In genomic region chr9:97696823-97697601, GRCh38 we compare ENCODE assay signal across 8 cellular contexts. TPM values are rescaled to one million over a fixed set of nuclear protein-coding genes. Genes with fewer than 3 reads are reported as not detected.
DNase-seq lines count a peak whose midpoint lies in the region; ATAC-seq and TF ChIP-seq lines count a peak whose summit lies in the region.

XPA (minus strand) TSS chr9:97697340; CDS start chr9:97697292, 48 bp downstream.

- peak within 1 kb of the TSS; percentile 85 to 92 (median 90) for H3K27ac Mint-ChIP-seq in CD14-positive monocyte
- peak within 1 kb of the TSS; percentile 95 for H3K27ac Mint-ChIP-seq in dendritic cell treated with granulocyte-macrophage colony-stimulating factor and Interleukin-4, amounts not matched to agents 40 ng/mL and 50 ng/mL, for 4 days

- H3K9me3 Mint-ChIP-seq in CD14-positive monocyte = no peaks in the 10 kb centered on the region
- no peaks in the 10 kb centered on the region for H3K9me3 Mint-ChIP-seq in dendritic cell treated with granulocyte-macrophage colony-stimulating factor and Interleukin-4, amounts not matched to agents 40 ng/mL and 50 ng/mL, for 4 days

- peak within 1 kb of the TSS; percentile 56 to 92 (median 82) for H3K4me3 ChIP-seq in liver (ENCODE audit: low read depth in 1 of 3, low read length in 3 of 3)

- peaks cover 0 to 3% (median 0%) of the 10 kb centered on the region in 4 donors for H3K36me3 ChIP-seq in liver (ENCODE audit: control insufficient read depth in 4 of 4, insufficient read depth in 3 of 4, low read depth in 1 of 4, low read length in 3 of 4)

- under 1% methylated on average over 80 of the region's 80 CpGs for WGBS in liver

- peak within 1 kb of the TSS; percentile 63 to 98 for H3K9ac ChIP-seq in liver (ENCODE audit: low read depth in 1 of 2, low read length in 2 of 2)

- intact Hi-C loops in CD14-positive monocyte (cut with micrococcal nuclease) = loop anchor here in 1 of 2 donors (10.0 kb wide), 1 partner anchor 62 kb away; the partner anchor contains the start of genes NCBP1 and TSTD2
- intact Hi-C loops in dendritic cell treated with granulocyte-macrophage colony-stimulating factor and Interleukin-4, amounts not matched to agents 40 ng/mL and 50 ng/mL, for 4 days (cut with micrococcal nuclease) = loop anchor here (5.0 kb wide), 3 partner anchors 225 to 360 kb away; partner anchors contain the start of genes ANP32B, NANS and TRMO

- TF ChIP-seq CTCF in CD14-positive monocyte (IDR thresholded peaks at IDR 0.05) = no peak
- peak; percentile 3 for TF ChIP-seq CTCF in liver (IDR thresholded peaks at IDR 0.05; ENCODE audit: low read depth, low read length, missing input control)

- H3K4me1 ChIP-seq in liver (ENCODE audit: control insufficient read depth in 4 of 4, insufficient read depth in 4 of 4, low read length in 3 of 4) = peaks cover 5 to 29% (median 28%) of the 10 kb centered on the region in 4 donors

- H3K9me3 ChIP-seq in liver (ENCODE audit: control insufficient read depth in 4 of 4, low read length in 3 of 4) = no peaks in the 10 kb centered on the region

- TF ChIP-seq RAD21 in liver (IDR thresholded peaks at IDR 0.05) = peak in 1 of 2 donors; percentile 5

- H3K4me3 Mint-ChIP-seq in CD14-positive monocyte = peak within 1 kb of the TSS; percentile 90 to 95
- peak within 1 kb of the TSS; percentile 91 for H3K4me3 Mint-ChIP-seq in dendritic cell treated with granulocyte-macrophage colony-stimulating factor and Interleukin-4, amounts not matched to agents 40 ng/mL and 50 ng/mL, for 4 days

- H3K27me3 Mint-ChIP-seq in CD14-positive monocyte (ENCODE audit: low read depth in 3 of 3) = peaks cover 10 to 18% (median 14%) of the 10 kb centered on the region in 3 donors
- H3K27me3 Mint-ChIP-seq in dendritic cell treated with granulocyte-macrophage colony-stimulating factor and Interleukin-4, amounts not matched to agents 40 ng/mL and 50 ng/mL, for 4 days = peaks cover 23% of the 10 kb centered on the region

- peaks cover 51% of the 10 kb centered on the region for H3K4me1 Mint-ChIP-seq in CD14-positive monocyte
- H3K4me1 Mint-ChIP-seq in dendritic cell treated with granulocyte-macrophage colony-stimulating factor and Interleukin-4, amounts not matched to agents 40 ng/mL and 50 ng/mL, for 4 days (ENCODE audit: low read depth) = peaks cover 48% of the 10 kb centered on the region

- H3K36me3 Mint-ChIP-seq in CD14-positive monocyte = peaks cover 12 to 16% of the 10 kb centered on the region in 2 donors
- H3K36me3 Mint-ChIP-seq in dendritic cell treated with granulocyte-macrophage colony-stimulating factor and Interleukin-4, amounts not matched to agents 40 ng/mL and 50 ng/mL, for 4 days (ENCODE audit: low read depth) = peaks cover 29% of the 10 kb centered on the region

- ATAC-seq in GM19372 (IDR thresholded peaks at IDR 0.05; ENCODE audit: low read depth, unreplicated experiment) (peak; percentile 91), HG03521 (IDR thresholded peaks at IDR 0.05; ENCODE audit: unreplicated experiment) (peak; percentile 94)

- H3K27ac ChIP-seq in liver (ENCODE audit: low read depth in 1 of 2, low read length in 2 of 2) = peak within 1 kb of the TSS; percentile 86 to 91

- peak; percentile 94 for DNase-seq in CD14-positive monocyte (ENCODE audit: low spot score)
- DNase-seq in NCI-H748 (lab: John Stamatoyannopoulos, UW; ENCODE audit: unreplicated experiment) = peak; percentile 97
- DNase-seq in activated CD4-positive, alpha-beta T cell treated with anti-CD3 and anti-CD28 coated beads, Interleukin-2, amount 50 U/mL, for 4 hours = peak; percentile 93 to 96
- DNase-seq in stimulated activated CD4-positive, alpha-beta T cell treated with anti-CD3 and anti-CD28 coated beads, Interleukin-4, amount 100 ng/mL, for 1 hour = peak; percentile 98

- no peaks in the 10 kb centered on the region for H3K27me3 ChIP-seq in liver (ENCODE audit: control insufficient read depth in 4 of 4, insufficient read depth in 4 of 4, low read length in 3 of 4)

TF ChIP-seq in liver, 16 proteins besides CTCF, POLR2A, EP300 and RAD21:
- TF ChIP-seq ATF3 (IDR thresholded peaks at IDR 0.05) (no peak), HNF4A (conservative IDR thresholded peaks at IDR 0.05) (peak in 1 of 2 donors; percentile 29), GABPA (IDR thresholded peaks at IDR 0.05 in 1 of 2, conservative IDR thresholded peaks at IDR 0.05 in 1 of 2) (no peak), RXRA (IDR thresholded peaks at IDR 0.05) (peak; percentile 14 to 44), EGR1 (IDR thresholded peaks at IDR 0.05; ENCODE audit: low read depth in 2 of 2) (no peak), FOXA2 (IDR thresholded peaks at IDR 0.05) (no peak), HNF4G (IDR thresholded peaks at IDR 0.05) (no peak), JUND (IDR thresholded peaks at IDR 0.05) (no peak), FOXA1 (IDR thresholded peaks at IDR 0.05) (no peak), SP1 (IDR thresholded peaks at IDR 0.05) (peak; percentile 47), REST (IDR thresholded peaks at IDR 0.05) (peak; percentile 74), YY1 (IDR thresholded peaks at IDR 0.05) (peak; percentile 85), ZBTB33 (IDR thresholded peaks at IDR 0.05) (no peak)

RNA-seq across cellular contexts. Expression of gene XPA, which starts in this region (rescaled TPM):
- polyA plus RNA-seq in CD14-positive monocyte (10 to 100 TPM; 15.4 to 15.8 TPM), liver (10 to 100 TPM in 1 of 2 donors, 1 to 10 TPM in 1; 6.6 to 19.6 TPM)
- total RNA-seq in liver = 1 to 10 TPM; 6.7 to 6.9 TPM

Comparison
In these comparisons a context has a peak if more than half of its experiments do, and no peak if none do; other contexts are left out.
1. Peak in every context shown above with its lines: DNase-seq, ATAC-seq, H3K4me3 ChIP-seq and H3K27ac ChIP-seq.